18 cellular contexts compared by ENCODE assay signal in the genomic region with DNA sequence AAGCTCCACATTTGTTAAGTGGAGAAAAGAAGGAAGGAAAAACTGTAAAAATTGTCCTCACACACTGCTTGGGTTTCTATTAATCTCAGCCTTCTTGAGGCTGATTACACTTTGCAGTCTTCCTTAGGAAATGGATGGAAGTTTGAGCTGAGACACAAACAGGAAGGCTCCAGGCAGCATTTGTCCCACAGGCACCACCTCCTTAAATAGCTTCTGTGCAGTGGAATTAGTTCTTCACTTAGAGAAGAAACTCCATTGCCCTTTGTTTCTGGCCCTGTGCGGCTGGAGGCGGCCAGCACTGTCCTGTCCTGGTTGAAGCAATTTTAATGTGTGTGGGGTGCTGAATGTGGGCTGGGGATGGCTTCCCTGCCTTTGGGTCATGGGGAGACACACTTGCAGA. TPM values are rescaled to one million over a fixed set of nuclear protein-coding genes. Genes with fewer than 3 reads are reported as not detected.
DNase-seq lines count a peak whose midpoint lies in the region; ATAC-seq and TF ChIP-seq lines count a peak whose summit lies in the region.
"Had no signal": no experiment of that assay in that cellular context is flagged by ENCODE, and none has a peak within 500 bp of the region (broad histone marks: within the 10 kb centered on the region; RNA-seq: fewer than 3 reads in every experiment).

No MANE protein-coding gene starts in this region.

- H3K9me3 Mint-ChIP-seq in chondrocyte (ENCODE audit: low read depth): no peaks in the 10 kb centered on the region
- H3K9me3 Mint-ChIP-seq in nephron: no peaks in the 10 kb centered on the region
- H3K9me3 Mint-ChIP-seq in type B pancreatic cell: no peaks in the 10 kb centered on the region

- WGBS in heart right ventricle, 2 donors: 57 to 80% methylated on average over 2 of the region's 2 CpGs

- peaks cover 0 to 5% (median 0%) of the 10 kb centered on the region in 9 donors for H3K4me1 ChIP-seq in heart right ventricle
- H3K4me1 ChIP-seq: A549 had no signal

- no peaks in the 10 kb centered on the region for H3K9me3 ChIP-seq in heart right ventricle
- H3K9me3 ChIP-seq: A549, MG63 had no signal

- H3K27ac Mint-ChIP-seq in chondrocyte (ENCODE audit: unreplicated experiment) (peak overlapping the region; percentile 49), nephron (peak overlapping the region; percentile 85 to 95 (median 89)), type B pancreatic cell (peak overlapping the region; percentile 29)
- H3K27ac Mint-ChIP-seq: CD4-positive, CD25-positive, alpha-beta regulatory T cell had no signal

- H3K36me3 Mint-ChIP-seq in chondrocyte (ENCODE audit: low read depth) (peaks cover 1% of the 10 kb centered on the region), nephron (ENCODE audit: low read depth) (peaks cover 8% of the 10 kb centered on the region), type B pancreatic cell (peaks cover 17% of the 10 kb centered on the region)
- H3K36me3 Mint-ChIP-seq: CD4-positive, CD25-positive, alpha-beta regulatory T cell had no signal

- ATAC-seq in heart right ventricle: peak in 2 of 8 donors; percentile 37 to 41
- ATAC-seq in left cardiac atrium: no peak
- ATAC-seq in HG03521 (IDR thresholded peaks at IDR 0.05; ENCODE audit: unreplicated experiment): no peak
- ATAC-seq: A549, GM12878 had no signal

- TF ChIP-seq CTCF in heart right ventricle (IDR thresholded peaks at IDR 0.05) (no peak), chondrocyte (IDR thresholded peaks at IDR 0.05) (no peak), nephron (IDR thresholded peaks at IDR 0.05; ENCODE audit: unreplicated experiment in 3 of 3) (no peak), type B pancreatic cell (conservative IDR thresholded peaks at IDR 0.05) (no peak)

- no peaks in the 10 kb centered on the region for H3K36me3 ChIP-seq in heart right ventricle
- H3K36me3 ChIP-seq: MG63 had no signal

- H3K4me1 Mint-ChIP-seq in chondrocyte (ENCODE audit: low read depth) (peaks cover 21% of the 10 kb centered on the region), nephron (peaks cover 62% of the 10 kb centered on the region), type B pancreatic cell (ENCODE audit: unreplicated experiment) (peaks cover 29% of the 10 kb centered on the region)
- H3K4me1 Mint-ChIP-seq: CD4-positive, CD25-positive, alpha-beta regulatory T cell had no signal

- H3K4me3 ChIP-seq in heart right ventricle: peak overlapping the region in 6 of 10 donors; percentile 9 to 43 (median 24)
- H3K4me3 ChIP-seq: A549, GM12878, MG63 had no signal

- no peaks in the 10 kb centered on the region for H3K27me3 ChIP-seq in heart right ventricle
- H3K27me3 ChIP-seq: MG63 had no signal

- H3K4me3 Mint-ChIP-seq in chondrocyte (ENCODE audit: unreplicated experiment): no peak overlapping the region
- peak overlapping the region; percentile 50 to 89 (median 75) for H3K4me3 Mint-ChIP-seq in nephron
- H3K4me3 Mint-ChIP-seq in type B pancreatic cell: peak overlapping the region; percentile 46
- H3K4me3 Mint-ChIP-seq: CD4-positive, CD25-positive, alpha-beta regulatory T cell had no signal

- H3K27me3 Mint-ChIP-seq in chondrocyte (ENCODE audit: low read depth) (no peaks in the 10 kb centered on the region), nephron (ENCODE audit: low read depth) (no peaks in the 10 kb centered on the region), type B pancreatic cell (no peaks in the 10 kb centered on the region)
- H3K27me3 Mint-ChIP-seq: CD4-positive, CD25-positive, alpha-beta regulatory T cell had no signal

- peak overlapping the region in 6 of 10 donors; percentile 3 to 53 (median 38) for H3K27ac ChIP-seq in heart right ventricle
- H3K27ac ChIP-seq: A549 had no signal

- intact Hi-C loops in heart right ventricle (cut with DNase I): loop anchor here in 1 of 10 donors (10.0 kb wide), 1 partner anchor 879 kb away; a partner anchor contains a TSS
- intact Hi-C loops in left cardiac atrium (cut with DNase I): no loop called here

- DNase-seq in heart right ventricle (no peak), left cardiac atrium (no peak), chondrocyte (ENCODE audit: low spot score) (no peak), type B pancreatic cell (ENCODE audit: extremely low spot score, unreplicated experiment) (no peak), germinal center (ENCODE audit: low spot score) (no peak), NCI-H1417 treated with DMSO at 0.1 percent for 48 hours (lab: John Stamatoyannopoulos, UW) (no peak)
- DNase-seq: Calu3; CD4-positive, CD25-positive, alpha-beta regulatory T cell; MG63; NCI-H1930; NCI-H2171; NCI-H446 treated with DMSO at 0.1 percent for 48 hours; NCI-H748 treated with DMSO at 0.1 percent for 48 hours; SHP77 had no signal

RNA-seq across cellular contexts. Expression of a gene that starts 44.3 kb away (rescaled TPM):
- total RNA-seq in heart right ventricle (1 to 10 TPM in 9 of 10 donors, under 1 TPM in 1; 0.82 to 5.3 (median 2.6) TPM), left cardiac atrium (1 to 10 TPM; 1.8 to 3.5 TPM), chondrocyte (17.9 to 25.1 TPM (median 18.1 TPM) in 3 replicates), type B pancreatic cell (ENCODE audit: low replicate concordance) (17.6 and 104 TPM in 2 replicates)
- polyA plus RNA-seq in heart right ventricle: under 1 TPM; 0.35 to 0.66 TPM
- total RNA-seq: Calu3; CD4-positive, CD25-positive, alpha-beta regulatory T cell; GM12878 had no signal
- polyA plus RNA-seq: CD4-positive, CD25-positive, alpha-beta regulatory T cell; GM12878 had no signal

Comparison
In these comparisons a context has a peak if more than half of its experiments do, and no peak if none do; other contexts are left out.
1. H3K27ac Mint-ChIP-seq: peak in every context shown above with its lines; median percentile 89 in nephron; 49 in chondrocyte; 29 in type B pancreatic cell.